1 cellular context compared by ENCODE assay signal in the genomic region with DNA sequence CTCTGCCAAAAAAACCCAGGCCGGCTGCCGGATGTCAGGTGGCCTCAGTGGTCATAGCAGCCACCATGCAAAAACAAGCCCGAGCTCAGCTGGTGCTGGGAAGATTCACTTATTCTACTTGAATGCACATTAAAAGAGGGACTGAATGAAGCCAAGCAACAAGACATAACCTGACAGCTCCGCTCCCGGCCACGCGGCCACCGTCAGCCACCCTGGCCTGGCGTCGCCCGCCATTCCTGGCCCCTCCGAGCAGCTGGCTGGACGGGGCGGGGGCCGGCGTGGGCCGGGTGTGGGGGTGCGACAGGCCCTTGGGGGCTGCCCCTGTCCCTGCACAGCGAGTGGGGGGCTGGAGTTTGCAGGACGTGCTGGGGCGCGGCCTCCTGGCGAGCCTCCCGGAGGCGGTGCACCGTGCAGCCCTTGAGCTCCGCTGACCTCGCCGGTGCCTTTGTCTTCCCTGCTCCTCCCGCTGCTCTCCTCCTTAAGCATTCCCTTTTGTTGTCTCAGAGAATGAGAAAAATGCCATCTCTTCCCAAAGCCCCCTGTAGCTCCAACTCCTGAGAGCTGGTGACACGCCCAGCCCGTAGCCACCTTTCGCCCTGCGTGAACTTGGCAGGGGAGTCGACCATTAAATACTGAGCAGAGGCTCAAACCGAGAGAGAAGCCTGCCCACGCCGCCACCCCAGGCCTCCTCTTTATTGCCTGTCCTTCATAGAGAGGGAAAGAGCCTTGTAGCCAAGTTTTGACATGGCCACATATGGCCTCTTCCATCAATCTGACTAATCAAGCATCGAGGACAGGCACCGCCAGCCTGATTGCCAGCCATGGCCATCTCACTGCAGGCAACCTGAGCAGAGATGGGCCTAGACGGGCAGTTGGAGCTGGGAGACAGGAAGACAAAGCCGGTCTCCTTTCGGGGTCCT.
TF ChIP-seq lines count a peak whose summit lies in the region.

No MANE protein-coding gene starts in this region.

TF ChIP-seq in H1, 55 proteins besides CTCF, POLR2A, EP300 and RAD21 (continued from another document):
- TF ChIP-seq, protein P1, sequence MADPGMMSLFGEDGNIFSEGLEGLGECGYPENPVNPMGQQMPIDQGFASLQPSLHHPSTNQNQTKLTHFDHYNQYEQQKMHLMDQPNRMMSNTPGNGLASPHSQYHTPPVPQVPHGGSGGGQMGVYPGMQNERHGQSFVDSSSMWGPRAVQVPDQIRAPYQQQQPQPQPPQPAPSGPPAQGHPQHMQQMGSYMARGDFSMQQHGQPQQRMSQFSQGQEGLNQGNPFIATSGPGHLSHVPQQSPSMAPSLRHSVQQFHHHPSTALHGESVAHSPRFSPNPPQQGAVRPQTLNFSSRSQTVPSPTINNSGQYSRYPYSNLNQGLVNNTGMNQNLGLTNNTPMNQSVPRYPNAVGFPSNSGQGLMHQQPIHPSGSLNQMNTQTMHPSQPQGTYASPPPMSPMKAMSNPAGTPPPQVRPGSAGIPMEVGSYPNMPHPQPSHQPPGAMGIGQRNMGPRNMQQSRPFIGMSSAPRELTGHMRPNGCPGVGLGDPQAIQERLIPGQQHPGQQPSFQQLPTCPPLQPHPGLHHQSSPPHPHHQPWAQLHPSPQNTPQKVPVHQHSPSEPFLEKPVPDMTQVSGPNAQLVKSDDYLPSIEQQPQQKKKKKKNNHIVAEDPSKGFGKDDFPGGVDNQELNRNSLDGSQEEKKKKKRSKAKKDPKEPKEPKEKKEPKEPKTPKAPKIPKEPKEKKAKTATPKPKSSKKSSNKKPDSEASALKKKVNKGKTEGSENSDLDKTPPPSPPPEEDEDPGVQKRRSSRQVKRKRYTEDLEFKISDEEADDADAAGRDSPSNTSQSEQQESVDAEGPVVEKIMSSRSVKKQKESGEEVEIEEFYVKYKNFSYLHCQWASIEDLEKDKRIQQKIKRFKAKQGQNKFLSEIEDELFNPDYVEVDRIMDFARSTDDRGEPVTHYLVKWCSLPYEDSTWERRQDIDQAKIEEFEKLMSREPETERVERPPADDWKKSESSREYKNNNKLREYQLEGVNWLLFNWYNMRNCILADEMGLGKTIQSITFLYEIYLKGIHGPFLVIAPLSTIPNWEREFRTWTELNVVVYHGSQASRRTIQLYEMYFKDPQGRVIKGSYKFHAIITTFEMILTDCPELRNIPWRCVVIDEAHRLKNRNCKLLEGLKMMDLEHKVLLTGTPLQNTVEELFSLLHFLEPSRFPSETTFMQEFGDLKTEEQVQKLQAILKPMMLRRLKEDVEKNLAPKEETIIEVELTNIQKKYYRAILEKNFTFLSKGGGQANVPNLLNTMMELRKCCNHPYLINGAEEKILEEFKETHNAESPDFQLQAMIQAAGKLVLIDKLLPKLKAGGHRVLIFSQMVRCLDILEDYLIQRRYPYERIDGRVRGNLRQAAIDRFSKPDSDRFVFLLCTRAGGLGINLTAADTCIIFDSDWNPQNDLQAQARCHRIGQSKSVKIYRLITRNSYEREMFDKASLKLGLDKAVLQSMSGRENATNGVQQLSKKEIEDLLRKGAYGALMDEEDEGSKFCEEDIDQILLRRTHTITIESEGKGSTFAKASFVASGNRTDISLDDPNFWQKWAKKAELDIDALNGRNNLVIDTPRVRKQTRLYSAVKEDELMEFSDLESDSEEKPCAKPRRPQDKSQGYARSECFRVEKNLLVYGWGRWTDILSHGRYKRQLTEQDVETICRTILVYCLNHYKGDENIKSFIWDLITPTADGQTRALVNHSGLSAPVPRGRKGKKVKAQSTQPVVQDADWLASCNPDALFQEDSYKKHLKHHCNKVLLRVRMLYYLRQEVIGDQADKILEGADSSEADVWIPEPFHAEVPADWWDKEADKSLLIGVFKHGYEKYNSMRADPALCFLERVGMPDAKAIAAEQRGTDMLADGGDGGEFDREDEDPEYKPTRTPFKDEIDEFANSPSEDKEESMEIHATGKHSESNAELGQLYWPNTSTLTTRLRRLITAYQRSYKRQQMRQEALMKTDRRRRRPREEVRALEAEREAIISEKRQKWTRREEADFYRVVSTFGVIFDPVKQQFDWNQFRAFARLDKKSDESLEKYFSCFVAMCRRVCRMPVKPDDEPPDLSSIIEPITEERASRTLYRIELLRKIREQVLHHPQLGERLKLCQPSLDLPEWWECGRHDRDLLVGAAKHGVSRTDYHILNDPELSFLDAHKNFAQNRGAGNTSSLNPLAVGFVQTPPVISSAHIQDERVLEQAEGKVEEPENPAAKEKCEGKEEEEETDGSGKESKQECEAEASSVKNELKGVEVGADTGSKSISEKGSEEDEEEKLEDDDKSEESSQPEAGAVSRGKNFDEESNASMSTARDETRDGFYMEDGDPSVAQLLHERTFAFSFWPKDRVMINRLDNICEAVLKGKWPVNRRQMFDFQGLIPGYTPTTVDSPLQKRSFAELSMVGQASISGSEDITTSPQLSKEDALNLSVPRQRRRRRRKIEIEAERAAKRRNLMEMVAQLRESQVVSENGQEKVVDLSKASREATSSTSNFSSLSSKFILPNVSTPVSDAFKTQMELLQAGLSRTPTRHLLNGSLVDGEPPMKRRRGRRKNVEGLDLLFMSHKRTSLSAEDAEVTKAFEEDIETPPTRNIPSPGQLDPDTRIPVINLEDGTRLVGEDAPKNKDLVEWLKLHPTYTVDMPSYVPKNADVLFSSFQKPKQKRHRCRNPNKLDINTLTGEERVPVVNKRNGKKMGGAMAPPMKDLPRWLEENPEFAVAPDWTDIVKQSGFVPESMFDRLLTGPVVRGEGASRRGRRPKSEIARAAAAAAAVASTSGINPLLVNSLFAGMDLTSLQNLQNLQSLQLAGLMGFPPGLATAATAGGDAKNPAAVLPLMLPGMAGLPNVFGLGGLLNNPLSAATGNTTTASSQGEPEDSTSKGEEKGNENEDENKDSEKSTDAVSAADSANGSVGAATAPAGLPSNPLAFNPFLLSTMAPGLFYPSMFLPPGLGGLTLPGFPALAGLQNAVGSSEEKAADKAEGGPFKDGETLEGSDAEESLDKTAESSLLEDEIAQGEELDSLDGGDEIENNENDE (IDR thresholded peaks at IDR 0.05; ENCODE audit: insufficient replicate concordance, low read length) = no peak
- TF ChIP-seq, protein P2, sequence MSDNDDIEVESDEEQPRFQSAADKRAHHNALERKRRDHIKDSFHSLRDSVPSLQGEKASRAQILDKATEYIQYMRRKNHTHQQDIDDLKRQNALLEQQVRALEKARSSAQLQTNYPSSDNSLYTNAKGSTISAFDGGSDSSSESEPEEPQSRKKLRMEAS (IDR thresholded peaks at IDR 0.05) = peak; percentile 32
- no peak for TF ChIP-seq HDAC2 (IDR thresholded peaks at IDR 0.05; ENCODE audit: borderline replicate concordance in 1 of 2, low read depth in 2 of 2, low read length in 2 of 2)
- TF ChIP-seq, protein P3, sequence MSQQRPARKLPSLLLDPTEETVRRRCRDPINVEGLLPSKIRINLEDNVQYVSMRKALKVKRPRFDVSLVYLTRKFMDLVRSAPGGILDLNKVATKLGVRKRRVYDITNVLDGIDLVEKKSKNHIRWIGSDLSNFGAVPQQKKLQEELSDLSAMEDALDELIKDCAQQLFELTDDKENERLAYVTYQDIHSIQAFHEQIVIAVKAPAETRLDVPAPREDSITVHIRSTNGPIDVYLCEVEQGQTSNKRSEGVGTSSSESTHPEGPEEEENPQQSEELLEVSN (IDR thresholded peaks at IDR 0.05) = 0 out of 2 replicates have a peak, but pooled peaks have one; percentile 25
- no peak for TF ChIP-seq GABPA (IDR thresholded peaks at IDR 0.05; ENCODE audit: borderline replicate concordance, insufficient read depth, low read length)
- TF ChIP-seq JUN (IDR thresholded peaks at IDR 0.05; ENCODE audit: low read depth, low read length) = no peak
- TF ChIP-seq KDM1A (IDR thresholded peaks at IDR 0.05; ENCODE audit: borderline replicate concordance, low read length) = no peak
- no peak for TF ChIP-seq TEAD4 (IDR thresholded peaks at IDR 0.05; ENCODE audit: low read depth, low read length)
TF ChIP-seq in H1: peak in this region for 2.
